In the genomic region with DNA sequence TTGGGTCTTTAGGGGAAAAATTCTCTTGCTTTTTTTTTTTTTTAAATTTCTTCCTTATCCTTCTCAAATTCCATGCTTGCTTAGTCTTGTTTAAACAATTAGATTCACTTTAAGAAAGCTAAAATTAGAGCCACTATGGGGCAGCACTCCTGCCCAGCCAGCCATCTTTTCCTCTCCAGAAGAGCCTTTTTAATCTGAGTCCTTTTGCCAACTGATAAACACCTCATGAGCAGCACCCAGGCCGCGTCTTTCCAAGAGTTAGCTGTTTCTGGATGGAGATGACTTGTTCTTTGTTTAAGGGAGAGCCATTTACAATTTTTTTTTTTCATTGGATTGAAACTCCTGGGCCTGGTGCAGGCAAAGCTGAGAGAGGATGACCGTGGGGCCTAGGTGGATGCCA, we compare ENCODE assay signal across 17 cellular contexts. TPM values are rescaled to one million over a fixed set of nuclear protein-coding genes. Genes with fewer than 3 reads are reported as not detected.
DNase-seq lines count a peak whose midpoint lies in the region; ATAC-seq and TF ChIP-seq lines count a peak whose summit lies in the region.
"Had no signal": no experiment of that assay in that cellular context is flagged by ENCODE, and none has a peak within 500 bp of the region (broad histone marks: within the 10 kb centered on the region; RNA-seq: fewer than 3 reads in every experiment).

No MANE protein-coding gene starts in this region.

- H3K4me1 ChIP-seq in SK-N-SH (ENCODE audit: control insufficient read depth in 1 of 2, insufficient read depth in 2 of 2, low read depth in 1 of 2, low read length in 1 of 2) (peaks cover 0 to 5% of the 10 kb centered on the region in 2 experiments; a peak in 1 of 4 replicates), ascending aorta (peaks cover 3 to 14% of the 10 kb centered on the region in 2 donors), heart left ventricle (peaks cover 0 to 27% (median 13%) of the 10 kb centered on the region in 12 donors), thoracic aorta (ENCODE audit: control insufficient read depth in 1 of 2, low read depth in 2 of 2) (peaks cover 0 to 31% of the 10 kb centered on the region in 2 donors)

- H3K79me2 ChIP-seq in SK-N-SH (ENCODE audit: insufficient read depth): no peaks in the 10 kb centered on the region

- H3K9me3 ChIP-seq in SK-N-SH (no peaks in the 10 kb centered on the region), ascending aorta (no peaks in the 10 kb centered on the region), heart left ventricle (no peaks in the 10 kb centered on the region), thoracic aorta (no peaks in the 10 kb centered on the region)
- H3K9me3 ChIP-seq: mucosa of descending colon had no signal

- TF ChIP-seq RAD21 in SK-N-SH (IDR thresholded peaks at IDR 0.05; ENCODE audit: low read length): no peak

- 100% methylated on average over 3 of the region's 3 CpGs for WGBS in SK-N-SH (ENCODE audit: low lambda C conversion rate)
- 39 to 54% (median 44%) methylated on average over 3 of the region's 3 CpGs for WGBS in heart left ventricle, 4 donors

- peaks cover 13% of the 10 kb centered on the region for H3F3A ChIP-seq in SK-N-SH (replicated peaks; ENCODE audit: insufficient read depth)

- no peak overlapping the region for H3K4me2 ChIP-seq in SK-N-SH

- POLR2A ChIA-PET in SK-N-SH (lab: Yijun Ruan, JAX): no interaction called here

- H3K36me3 Mint-ChIP-seq in activated T-cell treated with anti-CD3 and anti-CD28 coated beads, Interleukin-2, amount 50 U/mL, for 72 hours (ENCODE audit: insufficient read depth in 2 of 2): no peaks in the 10 kb centered on the region
- H3K36me3 Mint-ChIP-seq: activated CD8-positive, alpha-beta memory T cell treated with anti-CD3 and anti-CD28 coated beads, Interleukin-2, amount 10 ng/mL, durations not matched to agents 7 days and 5 days; activated naive CD4-positive, alpha-beta T cell treated with anti-CD3 and anti-CD28 coated beads, Interleukin-2, amount 50 U/mL, for 72 hours had no signal

- no peak overlapping the region for H3K4me3 Mint-ChIP-seq in activated T-cell treated with anti-CD3 and anti-CD28 coated beads, Interleukin-2, amount 50 U/mL, for 72 hours
- H3K4me3 Mint-ChIP-seq: activated CD8-positive, alpha-beta memory T cell treated with anti-CD3 and anti-CD28 coated beads, Interleukin-2, amount 10 ng/mL, durations not matched to agents 7 days and 5 days had no signal

- intact Hi-C loops in ascending aorta (cut with DNase I) (no loop called here), heart left ventricle (cut with DNase I) (loop anchor here in 3 of 10 donors (2.0 to 10.0 kb wide), 6 partner anchors 35 to 452 kb away; partner anchors contain the start of gene NGF (in 1 of the 3))

- H3K27ac ChIP-seq in SK-N-SH (ENCODE audit: low read depth in 2 of 2, low read length in 1 of 2) (peak overlapping the region in 1 of 2 experiments; percentile 41; a peak in 3 of 4 replicates), ascending aorta (peak overlapping the region; percentile 32 to 62), heart left ventricle (peak overlapping the region in 5 of 12 donors; percentile 9 to 68 (median 36)), thoracic aorta (peak overlapping the region in 1 of 2 donors; percentile 37)
- H3K27ac ChIP-seq: WERI-Rb-1 had no signal

- H3K27me3 ChIP-seq in SK-N-SH (ENCODE audit: insufficient read depth) (no peaks in the 10 kb centered on the region), ascending aorta (no peaks in the 10 kb centered on the region), heart left ventricle (no peaks in the 10 kb centered on the region), thoracic aorta (replicated peaks; ENCODE audit: insufficient read depth) (no peaks in the 10 kb centered on the region)

- peaks cover 15% of the 10 kb centered on the region for H3K4me1 Mint-ChIP-seq in activated T-cell treated with anti-CD3 and anti-CD28 coated beads, Interleukin-2, amount 50 U/mL, for 72 hours (ENCODE audit: low read depth)

- no peaks in the 10 kb centered on the region for H3K9me2 ChIP-seq in SK-N-SH

- DNase-seq in SK-N-SH (no peak), ascending aorta (ENCODE audit: low spot score in 2 of 2) (no peak), heart left ventricle (peak in 1 of 5 donors; percentile 50), thoracic aorta (ENCODE audit: low spot score) (no peak)
- DNase-seq in stimulated activated CD4-positive, alpha-beta T cell treated with anti-CD3 and anti-CD28 coated beads, Interleukin-2, amount 100 ng/mL, for 24 hours: no peak
- no peak for DNase-seq in activated T-cell treated with anti-CD3 and anti-CD28 coated beads, Interleukin-2, amount 50 U/mL, for 72 hours
- DNase-seq: activated CD8-positive, alpha-beta memory T cell treated with anti-CD3 and anti-CD28 coated beads, Interleukin-2, amount 10 ng/mL, durations not matched to agents 7 days and 5 days; AML-193; Karpas-422; mucosa of descending colon; NCI-H2029 treated with DMSO at 0.1 percent for 48 hours; stimulated activated CD4-positive, alpha-beta T cell treated with anti-CD3 and anti-CD28 coated beads, Interleukin-12 subunit alpha, Interleukin-12 subunit beta, amount 100 ng/mL, for 4 hours; substantia nigra; WERI-Rb-1 had no signal

- H3K9ac ChIP-seq in SK-N-SH: peak overlapping the region; percentile 13; the same call in 1 of the 2 replicates

- no peaks in the 10 kb centered on the region for H3K36me3 ChIP-seq in SK-N-SH (replicated peaks in 1 of 2; ENCODE audit: control insufficient read depth in 1 of 2, insufficient read depth in 2 of 2, low read length in 1 of 2)
- H3K36me3 ChIP-seq in ascending aorta: no peaks in the 10 kb centered on the region
- H3K36me3 ChIP-seq in heart left ventricle: no peaks in the 10 kb centered on the region
- no peaks in the 10 kb centered on the region for H3K36me3 ChIP-seq in thoracic aorta
- H3K36me3 ChIP-seq: WERI-Rb-1 had no signal

- no peak for ATAC-seq in SK-N-SH treated with all-trans-retinoic acid at 6 μM for 48 hours
- ATAC-seq in heart left ventricle: peak; percentile 38 to 62 (median 59)
- no peak for ATAC-seq in thoracic aorta (ENCODE audit: insufficient number of reproducible peaks, low FRiP score, low read depth)
- no peak for ATAC-seq in HG02885 (IDR thresholded peaks at IDR 0.05; ENCODE audit: poor library complexity, unreplicated experiment)
- ATAC-seq in activated T-cell treated with anti-CD3 and anti-CD28 coated beads, Interleukin-2, amount 50 U/mL, for 72 hours (replicated peaks in 1 of 2): no peak
- ATAC-seq: activated CD8-positive, alpha-beta memory T cell treated with anti-CD3 and anti-CD28 coated beads, Interleukin-2, amount 10 ng/mL, durations not matched to agents 7 days and 5 days; activated naive CD4-positive, alpha-beta T cell treated with anti-CD3 and anti-CD28 coated beads, Interleukin-2, amount 50 U/mL, for 72 hours; mucosa of descending colon had no signal

- H4K20me1 ChIP-seq in SK-N-SH (ENCODE audit: insufficient read depth): no peaks in the 10 kb centered on the region

- peak overlapping the region; percentile 63; the same call in 1 of the 2 replicates for H2AFZ ChIP-seq in SK-N-SH (ENCODE audit: low read depth)

- H3K9me3 Mint-ChIP-seq in activated T-cell treated with anti-CD3 and anti-CD28 coated beads, Interleukin-2, amount 50 U/mL, for 72 hours: no peaks in the 10 kb centered on the region
- H3K9me3 Mint-ChIP-seq: activated naive CD4-positive, alpha-beta T cell treated with anti-CD3 and anti-CD28 coated beads, Interleukin-2, amount 50 U/mL, for 72 hours had no signal

- peaks cover 49% of the 10 kb centered on the region for H3K27me3 Mint-ChIP-seq in activated T-cell treated with anti-CD3 and anti-CD28 coated beads, Interleukin-2, amount 50 U/mL, for 72 hours (ENCODE audit: low read depth)

- CTCF ChIA-PET in SK-N-SH (lab: Yijun Ruan, JAX): interaction anchor here (0.6 to 8.7 kb wide), 6 partner anchors 132 to 452 kb away, joined by 3 to 280 read pairs (median 26); no protein-coding TSS in a partner anchor

- no peak for TF ChIP-seq EP300 in SK-N-SH (IDR thresholded peaks at IDR 0.05; ENCODE audit: borderline replicate concordance in 1 of 2, low read depth in 1 of 2, low read length in 1 of 2)

- TF ChIP-seq CTCF in SK-N-SH (IDR thresholded peaks at IDR 0.05) (peak; percentile 47), ascending aorta (IDR thresholded peaks at IDR 0.05) (peak in 1 of 3 experiments; percentile 11), heart left ventricle (IDR thresholded peaks at IDR 0.05) (peak in 8 of 12 donors; percentile 17 to 47 (median 24)), thoracic aorta (IDR thresholded peaks at IDR 0.05) (peak; percentile 10)

- H3K27ac Mint-ChIP-seq in activated T-cell treated with anti-CD3 and anti-CD28 coated beads, Interleukin-2, amount 50 U/mL, for 72 hours: no peak overlapping the region
- H3K27ac Mint-ChIP-seq: activated CD8-positive, alpha-beta memory T cell treated with anti-CD3 and anti-CD28 coated beads, Interleukin-2, amount 10 ng/mL, durations not matched to agents 7 days and 5 days had no signal

- H3K4me3 ChIP-seq in SK-N-SH (ENCODE audit: low read depth in 2 of 2, low read length in 1 of 2) (no peak overlapping the region), ascending aorta (no peak overlapping the region), heart left ventricle (no peak overlapping the region), thoracic aorta (no peak overlapping the region)
- H3K4me3 ChIP-seq: mucosa of descending colon had no signal

- TF ChIP-seq POLR2A in heart left ventricle (IDR thresholded peaks at IDR 0.05): no peak

TF ChIP-seq in SK-N-SH, 30 proteins besides CTCF, POLR2A, EP300 and RAD21 (continues in another document):
- TF ChIP-seq YY1 (IDR thresholded peaks at IDR 0.05; ENCODE audit: low read depth): 0 out of 2 replicates have a peak, but pooled peaks have one; percentile 39

TF ChIP-seq in SK-N-SH treated with all-trans-retinoic acid at 6 μM for 48 hours, 23 proteins besides CTCF, POLR2A, EP300 and RAD21 (continues in another document):
- TF ChIP-seq TOX (CRISPR knock-in tag; IDR thresholded peaks at IDR 0.05; ENCODE audit: borderline replicate concordance) (no peak), RARB (CRISPR knock-in tag; IDR thresholded peaks at IDR 0.05) (no peak)

RNA-seq across cellular contexts. Expression of gene TSPAN2, which starts 53.3 kb away (rescaled TPM):
- polyA plus RNA-seq in SK-N-SH (2012; rRNA removed) (0.21 and 0.23 TPM in 2 replicates), heart left ventricle (1 to 10 TPM; 2.8 to 3.4 TPM)
- polyA plus RNA-seq in SK-N-SH (2012; cell fraction: cytosol; rRNA removed): 0.28 and 0.50 TPM in 2 replicates
- 0.13 and 0.20 TPM in 2 replicates for polyA plus RNA-seq in SK-N-SH (2012; cell fraction: nucleus; rRNA removed)
- total RNA-seq in ascending aorta (10.9 TPM), heart left ventricle (10 to 100 TPM in 1 of 9 donors, 1 to 10 TPM in 8; 4.6 to 10.6 (median 7.1) TPM), thoracic aorta (10 to 100 TPM; 26.2 to 34.3 TPM)
- 1 to 10 TPM; 2.1 to 4.3 TPM for total RNA-seq in activated T-cell treated with anti-CD3 and anti-CD28 coated beads, Interleukin-2, amount 50 U/mL, for 72 hours

Comparison
In these comparisons a context has a peak if more than half of its experiments do, and no peak if none do; other contexts are left out.
1. ATAC-seq: peak in heart left ventricle (4 of 4); none in SK-N-SH treated with all-trans-retinoic acid at 6 μM for 48 hours (single experiment), thoracic aorta (single experiment), HG02885 (single experiment) and activated T-cell treated with anti-CD3 and anti-CD28 coated beads, Interleukin-2, amount 50 U/mL, for 72 hours (0 of 2).